28 cellular contexts compared by ENCODE assay signal in the genomic region with DNA sequence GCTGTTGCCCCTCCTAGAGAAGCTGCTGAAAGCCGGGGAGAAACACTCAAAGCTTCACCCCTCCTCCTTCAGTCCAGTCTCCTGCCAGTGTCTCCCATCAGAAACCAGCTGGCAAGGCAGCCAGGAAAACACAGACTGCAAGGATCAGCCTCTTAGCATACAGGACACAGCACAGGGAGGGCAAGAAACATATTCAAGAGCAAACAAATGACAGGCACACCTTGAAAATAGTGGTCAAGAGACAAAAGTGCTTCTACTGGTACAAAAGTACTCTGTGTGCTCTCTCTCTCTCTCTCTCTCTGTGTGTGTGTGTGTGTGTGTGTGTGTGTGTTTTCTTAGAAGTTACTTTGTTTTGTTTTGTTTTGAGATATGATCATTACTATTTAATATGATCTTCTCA.
DNase-seq lines count a peak whose midpoint lies in the region; ATAC-seq, FAIRE-seq and TF ChIP-seq lines count a peak whose summit lies in the region.
"Had no signal": no experiment of that assay in that cellular context is flagged by ENCODE, and none has a peak within 500 bp of the region (broad histone marks: within the 10 kb centered on the region; RNA-seq: fewer than 3 reads in every experiment).

No MANE protein-coding gene starts in this region.

- H3K9me2 ChIP-seq in GM23338 (ENCODE audit: insufficient read depth): no peaks in the 10 kb centered on the region
- no peaks in the 10 kb centered on the region for H3K9me2 ChIP-seq in GM23248 (ENCODE audit: insufficient read depth)

- no peak overlapping the region for H3K4me2 ChIP-seq in GM23338
- no peak overlapping the region for H3K4me2 ChIP-seq in smooth muscle cell
- H3K4me2 ChIP-seq in GM23248 (ENCODE audit: unreplicated experiment): no peak overlapping the region
- H3K4me2 ChIP-seq: A549; BLaER1 treated with 17β-estradiol and CSF1 and Interleukin-3, amounts not matched to agents 10 nM and 100 nM; KMS-11 had no signal

- in situ Hi-C loops in GM23248 (cut with MboI): no loop called here

- H3K4me1 ChIP-seq in GM23338 (ENCODE audit: insufficient read depth) (no peaks in the 10 kb centered on the region), smooth muscle cell (ENCODE audit: low read depth) (no peaks in the 10 kb centered on the region), GM23248 (ENCODE audit: insufficient read depth) (no peaks in the 10 kb centered on the region)
- H3K4me1 ChIP-seq: A549; BLaER1 treated with 17β-estradiol and CSF1 and Interleukin-3, amounts not matched to agents 10 nM and 100 nM had no signal

- intact Hi-C loops in left colon (cut with DNase I, micrococcal nuclease): no loop called here

- no peaks in the 10 kb centered on the region for H3K27me3 Mint-ChIP-seq in GM23338 (ENCODE audit: insufficient read depth, low read depth, poor library complexity)
- H3K27me3 Mint-ChIP-seq: IgD-negative memory B cell had no signal

- H2AFZ ChIP-seq in GM23338 (no peak overlapping the region), smooth muscle cell (ENCODE audit: low read depth) (peak overlapping the region; percentile 14), GM23248 (no peak overlapping the region)

- no peak overlapping the region for H3K4me3 Mint-ChIP-seq in GM23338
- H3K4me3 Mint-ChIP-seq: CD4-positive, alpha-beta memory T cell; IgD-negative memory B cell had no signal

- DNase-seq in GM23338 (ENCODE audit: low spot score) (no peak), NCI-H69 (lab: John Stamatoyannopoulos, UW) (peak; percentile 80), left colon (no peak), smooth muscle cell (lab: John Stamatoyannopoulos, UW; ENCODE audit: unreplicated experiment) (no peak), GDM1 (lab: John Stamatoyannopoulos, UW) (no peak), GM19239 (ENCODE audit: insufficient read length, low spot score) (no peak), GM23248 (no peak)
- DNase-seq: AML-193; CD4-positive, alpha-beta memory T cell; COR-L47; DMS79; EL; GF-D8; NCI-H1048; NCI-H1417; NCI-H1694 treated with DMSO at 0.1 percent for 48 hours; NCI-H2081 treated with DMSO at 0.1 percent for 48 hours; NCI-H2171; NCI-H446; NCI-H524 treated with DMSO at 0.1 percent for 48 hours; SHP77 treated with DMSO at 0.1 percent for 48 hours had no signal

- no peaks in the 10 kb centered on the region for H3K36me3 ChIP-seq in GM23338 (ENCODE audit: insufficient read depth)
- no peaks in the 10 kb centered on the region for H3K36me3 ChIP-seq in smooth muscle cell (ENCODE audit: low read depth)
- no peaks in the 10 kb centered on the region for H3K36me3 ChIP-seq in GM23248 (ENCODE audit: low read depth)
- H3K36me3 ChIP-seq: BLaER1 treated with 17β-estradiol and CSF1 and Interleukin-3, amounts not matched to agents 10 nM and 100 nM had no signal

- no peaks in the 10 kb centered on the region for H3F3A ChIP-seq in GM23338 (replicated peaks; ENCODE audit: low read depth)
- H3F3A ChIP-seq in smooth muscle cell (ENCODE audit: low read depth): no peaks in the 10 kb centered on the region
- no peaks in the 10 kb centered on the region for H3F3A ChIP-seq in GM23248 (ENCODE audit: insufficient read depth)

- H3K4me3 ChIP-seq in GM23338 (no peak overlapping the region), smooth muscle cell (no peak overlapping the region), GM23248 (no peak overlapping the region)
- H3K4me3 ChIP-seq: A549; BLaER1 treated with 17β-estradiol and CSF1 and Interleukin-3, amounts not matched to agents 10 nM and 100 nM had no signal

- no peaks in the 10 kb centered on the region for H3K79me2 ChIP-seq in GM23338 (replicated peaks; ENCODE audit: insufficient read depth)
- no peaks in the 10 kb centered on the region for H3K79me2 ChIP-seq in smooth muscle cell (ENCODE audit: low read depth)
- H3K79me2 ChIP-seq in GM23248 (ENCODE audit: insufficient read depth): no peaks in the 10 kb centered on the region

- no peaks in the 10 kb centered on the region for H3K27me3 ChIP-seq in GM23338 (ENCODE audit: insufficient read depth)
- H3K27me3 ChIP-seq in smooth muscle cell (ENCODE audit: low read depth): no peaks in the 10 kb centered on the region
- H3K27me3 ChIP-seq in GM23248 (replicated peaks; ENCODE audit: insufficient read depth): 0 out of 2 replicates have a peak, but pooled peaks cover 3% of the 10 kb centered on the region
- H3K27me3 ChIP-seq: BLaER1 treated with 17β-estradiol and CSF1 and Interleukin-3, amounts not matched to agents 10 nM and 100 nM had no signal

- no peaks in the 10 kb centered on the region for H3K36me3 Mint-ChIP-seq in GM23338 (ENCODE audit: low read depth)
- H3K36me3 Mint-ChIP-seq: CD4-positive, alpha-beta memory T cell; IgD-negative memory B cell had no signal

- no peak for ATAC-seq in GM23338
- peak; percentile 38 for ATAC-seq in left colon
- ATAC-seq: A549 had no signal

- H3K27ac ChIP-seq in GM23338 (ENCODE audit: low read depth) (no peak overlapping the region), smooth muscle cell (ENCODE audit: low read depth) (no peak overlapping the region), GM23248 (no peak overlapping the region)
- H3K27ac ChIP-seq: A549; BLaER1 treated with 17β-estradiol and CSF1 and Interleukin-3, amounts not matched to agents 10 nM and 100 nM; HL-60; KMS-11 had no signal

- H4K20me1 ChIP-seq in GM23338 (replicated peaks; ENCODE audit: insufficient read depth): no peaks in the 10 kb centered on the region
- no peaks in the 10 kb centered on the region for H4K20me1 ChIP-seq in smooth muscle cell (ENCODE audit: low read depth)
- H4K20me1 ChIP-seq in GM23248 (ENCODE audit: insufficient read depth): no peaks in the 10 kb centered on the region
- H4K20me1 ChIP-seq: BLaER1 treated with 17β-estradiol and CSF1 and Interleukin-3, amounts not matched to agents 10 nM and 100 nM had no signal

- TF ChIP-seq CTCF in GM23338 (conservative IDR thresholded peaks at IDR 0.05; ENCODE audit: low read depth in 2 of 2) (no peak), smooth muscle cell (IDR thresholded peaks at IDR 0.05; ENCODE audit: borderline replicate concordance, insufficient read depth, poor library complexity, severe bottlenecking) (no peak)

- 48% methylated on average over 1 of the region's 1 CpG for WGBS in smooth muscle cell (ENCODE audit: low lambda C conversion rate)
- WGBS in GM23248 (ENCODE audit: low coverage in 1 of 2, low lambda C conversion rate in 2 of 2, missing lambda C conversion rate in 2 of 2), 2 experiments: 0% methylated on average over 1 of the region's 1 CpG

- H3K9me3 ChIP-seq in smooth muscle cell (replicated peaks; ENCODE audit: low read depth) (no peaks in the 10 kb centered on the region), GM23248 (ENCODE audit: low read depth) (no peaks in the 10 kb centered on the region)
- H3K9me3 ChIP-seq: A549; BLaER1 treated with 17β-estradiol and CSF1 and Interleukin-3, amounts not matched to agents 10 nM and 100 nM had no signal

- H3K9me3 Mint-ChIP-seq in GM23338: no peaks in the 10 kb centered on the region

- peak overlapping the region; percentile 63; the same call in 1 of the 2 replicates for H3K27ac Mint-ChIP-seq in GM23338
- H3K27ac Mint-ChIP-seq: CD4-positive, alpha-beta memory T cell; IgD-negative memory B cell had no signal

- no peak for FAIRE-seq in GM19239 (lab: Jason Lieb, UNC)
- FAIRE-seq: A549, GM12891, H54 had no signal

- H3K4me1 Mint-ChIP-seq in GM23338: peaks cover 20% of the 10 kb centered on the region
- H3K4me1 Mint-ChIP-seq: CD4-positive, alpha-beta memory T cell; IgD-negative memory B cell had no signal

- H3K9ac ChIP-seq in smooth muscle cell (ENCODE audit: low read depth) (no peak overlapping the region), GM23248 (no peak overlapping the region)
- H3K9ac ChIP-seq: BLaER1 treated with 17β-estradiol and CSF1 and Interleukin-3, amounts not matched to agents 10 nM and 100 nM; KMS-11 had no signal

TF ChIP-seq in GM23338, 12 proteins besides CTCF, POLR2A, EP300 and RAD21 (continues in another document):
- TF ChIP-seq EZH2phosphoT487 (IDR thresholded peaks at IDR 0.05; ENCODE audit: unreplicated experiment) (no peak), CREB1 (CRISPR knock-in tag; IDR thresholded peaks at IDR 0.05; ENCODE audit: low read depth) (no peak), ZNF331 (CRISPR knock-in tag; IDR thresholded peaks at IDR 0.05; ENCODE audit: low read depth) (no peak), EZH2 (IDR thresholded peaks at IDR 0.05; ENCODE audit: low read depth, unreplicated experiment) (no peak), STAT1 (IDR thresholded peaks at IDR 0.05; ENCODE audit: unreplicated experiment) (no peak), REST (IDR thresholded peaks at IDR 0.05; ENCODE audit: unreplicated experiment) (no peak), POLR2AphosphoS5 (IDR thresholded peaks at IDR 0.05; ENCODE audit: low read depth) (no peak), NANOG (IDR thresholded peaks at IDR 0.05; ENCODE audit: borderline replicate concordance) (no peak)
